ENCODE assay signal across 8 cellular contexts in the genomic region with DNA sequence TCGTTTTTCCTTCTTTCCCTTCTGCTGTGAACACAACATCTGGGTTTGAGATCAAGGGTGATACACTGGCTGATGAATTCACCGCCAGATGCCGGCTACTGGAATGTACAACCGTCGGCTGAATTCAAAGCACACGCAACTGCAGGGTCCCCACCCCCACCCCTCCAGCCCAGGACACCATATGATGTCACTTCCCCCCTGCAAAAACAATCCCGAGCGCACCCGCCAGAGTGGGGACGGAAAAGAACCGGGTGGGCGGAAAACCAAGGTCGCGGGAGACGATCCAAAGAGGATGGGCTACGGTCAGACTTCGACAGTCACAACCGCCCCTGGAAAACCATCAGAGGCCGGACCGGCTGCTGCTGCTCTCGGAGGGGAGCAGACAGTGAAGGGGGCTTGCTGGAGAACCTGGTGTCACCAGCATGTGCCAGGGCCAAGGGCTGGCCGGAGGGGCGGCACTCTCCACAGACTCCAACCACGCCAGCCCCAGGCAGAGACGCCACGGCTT. TPM values are rescaled to one million over a fixed set of nuclear protein-coding genes. Genes with fewer than 3 reads are reported as not detected.
DNase-seq lines count a peak whose midpoint lies in the region; ATAC-seq and TF ChIP-seq lines count a peak whose summit lies in the region.

No MANE protein-coding gene starts in this region.

- H3K4me1 ChIP-seq in left ventricle myocardium inferior (peaks cover 98% of the 10 kb centered on the region), smooth muscle cell (ENCODE audit: low read depth) (peaks cover 32% of the 10 kb centered on the region)

- H3K4me3 Mint-ChIP-seq in activated naive CD4-positive, alpha-beta T cell treated with anti-CD3 and anti-CD28 coated beads, Interleukin-2, amount 50 U/mL, for 24 hours = peak overlapping the region; percentile 71

- ATAC-seq in HG02798 (IDR thresholded peaks at IDR 0.05; ENCODE audit: poor library complexity, unreplicated experiment) (no peak), HG03378 (IDR thresholded peaks at IDR 0.05; ENCODE audit: unreplicated experiment) (no peak)

- H3K4me3 ChIP-seq in left ventricle myocardium inferior (peak overlapping the region; percentile 56), smooth muscle cell (peak overlapping the region; percentile 20)

- peak overlapping the region; percentile 86 for H3K9ac ChIP-seq in smooth muscle cell (ENCODE audit: low read depth)

- DNase-seq in HT1080 (ENCODE audit: low read depth) (peak; percentile 86), left ventricle myocardium inferior (peak; percentile 81), smooth muscle cell (lab: John Stamatoyannopoulos, UW; ENCODE audit: unreplicated experiment) (peak; percentile 29), epidermal melanocyte (ENCODE audit: insufficient read length, low spot score) (no peak), NCI-H187 treated with DMSO at 0.1 percent for 48 hours (lab: John Stamatoyannopoulos, UW) (no peak)

- H3K79me2 ChIP-seq in smooth muscle cell (ENCODE audit: low read depth) = peaks cover 28% of the 10 kb centered on the region

- no peaks in the 10 kb centered on the region for H4K20me1 ChIP-seq in smooth muscle cell (ENCODE audit: low read depth)

- peak overlapping the region; percentile 75 for H3K4me2 ChIP-seq in smooth muscle cell

- intact Hi-C loops in left ventricle myocardium inferior (cut with micrococcal nuclease) = no loop called here

- TF ChIP-seq CTCF in left ventricle myocardium inferior (IDR thresholded peaks at IDR 0.05; ENCODE audit: borderline replicate concordance) (no peak), smooth muscle cell (IDR thresholded peaks at IDR 0.05; ENCODE audit: borderline replicate concordance, insufficient read depth, poor library complexity, severe bottlenecking) (no peak)

- no peaks in the 10 kb centered on the region for H3K36me3 Mint-ChIP-seq in activated naive CD4-positive, alpha-beta T cell treated with anti-CD3 and anti-CD28 coated beads, Interleukin-2, amount 50 U/mL, for 24 hours

- H3K27me3 ChIP-seq in left ventricle myocardium inferior (ENCODE audit: low read depth) (no peaks in the 10 kb centered on the region), smooth muscle cell (ENCODE audit: low read depth) (no peaks in the 10 kb centered on the region)

- H3K36me3 ChIP-seq in left ventricle myocardium inferior = no peaks in the 10 kb centered on the region
- H3K36me3 ChIP-seq in smooth muscle cell (ENCODE audit: low read depth) = no peaks in the 10 kb centered on the region

- whole genome bisulfite sequencing in smooth muscle cell (ENCODE audit: low lambda C conversion rate) = 47% methylated on average over 26 of the region's 26 CpGs

- H3K27ac ChIP-seq in left ventricle myocardium inferior (replicated peaks) (peak overlapping the region; percentile 99), smooth muscle cell (ENCODE audit: low read depth) (peak overlapping the region; percentile 96)

- H3K9me3 Mint-ChIP-seq in activated naive CD4-positive, alpha-beta T cell treated with anti-CD3 and anti-CD28 coated beads, Interleukin-2, amount 50 U/mL, for 24 hours = no peaks in the 10 kb centered on the region

- H3K27me3 Mint-ChIP-seq in activated naive CD4-positive, alpha-beta T cell treated with anti-CD3 and anti-CD28 coated beads, Interleukin-2, amount 50 U/mL, for 24 hours = no peaks in the 10 kb centered on the region

- peaks cover 31% of the 10 kb centered on the region for H3K4me1 Mint-ChIP-seq in activated naive CD4-positive, alpha-beta T cell treated with anti-CD3 and anti-CD28 coated beads, Interleukin-2, amount 50 U/mL, for 24 hours

- no peak overlapping the region for H2AFZ ChIP-seq in smooth muscle cell (ENCODE audit: low read depth)

- no peaks in the 10 kb centered on the region for H3K9me3 ChIP-seq in left ventricle myocardium inferior (replicated peaks)
- H3K9me3 ChIP-seq in smooth muscle cell (replicated peaks; ENCODE audit: low read depth) = no peaks in the 10 kb centered on the region

- peak overlapping the region; percentile 23 for H3K27ac Mint-ChIP-seq in activated naive CD4-positive, alpha-beta T cell treated with anti-CD3 and anti-CD28 coated beads, Interleukin-2, amount 50 U/mL, for 24 hours

- peaks cover 21% of the 10 kb centered on the region for H3F3A ChIP-seq in smooth muscle cell (ENCODE audit: low read depth)

RNA-seq across cellular contexts. Expression of gene CEP295NL, which starts 23.3 kb away (rescaled TPM):
- 0.27 and 0.55 TPM in 2 replicates for total RNA-seq in HT1080 (2014; rRNA removed; shearing (Covaris generic))
- polyA plus RNA-seq in HT1080 (2015; cell fraction: cytosol; rRNA removed) = 0.06 and 0.45 TPM in 2 replicates
- polyA plus RNA-seq in HT1080 (2015; cell fraction: nucleus; rRNA removed) = 0.61 and 0.65 TPM in 2 replicates
- total RNA-seq in left ventricle myocardium inferior (0.55 TPM), smooth muscle cell (0.85 and 1.2 TPM in 2 replicates)
- polyA plus RNA-seq in smooth muscle cell = 1.8 TPM in 1 of 2 replicates, not detected in the other

RNA-seq across cellular contexts. Expression of gene USP36, which starts 39.1 kb away (rescaled TPM):
- 20.8 and 22.2 TPM in 2 replicates for total RNA-seq in HT1080 (2014; rRNA removed; shearing (Covaris generic))
- polyA plus RNA-seq in HT1080 (2015; cell fraction: cytosol; rRNA removed) = 27.4 and 29.4 TPM in 2 replicates
- polyA plus RNA-seq in HT1080 (2015; cell fraction: nucleus; rRNA removed) = 66.6 and 71.1 TPM in 2 replicates
- total RNA-seq in left ventricle myocardium inferior = 19.4 TPM
- 14.3 and 29.0 TPM in 2 replicates for total RNA-seq in smooth muscle cell
- polyA plus RNA-seq in smooth muscle cell = 17.6 and 31.4 TPM in 2 replicates

RNA-seq across cellular contexts. Expression of gene TIMP2, which starts 45.5 kb away (rescaled TPM):
- total RNA-seq in HT1080 (2014; rRNA removed; shearing (Covaris generic)) = 78.0 and 119 TPM in 2 replicates
- 236 and 260 TPM in 2 replicates for polyA plus RNA-seq in HT1080 (2015; cell fraction: cytosol; rRNA removed)
- 188 and 206 TPM in 2 replicates for polyA plus RNA-seq in HT1080 (2015; cell fraction: nucleus; rRNA removed)
- total RNA-seq in left ventricle myocardium inferior (91.8 TPM), smooth muscle cell (111 TPM in 2 replicates)
- polyA plus RNA-seq in smooth muscle cell = 37.8 and 40.9 TPM in 2 replicates

Comparison
In these comparisons a context has a peak if more than half of its experiments do, and no peak if none do; other contexts are left out.
1. DNase-seq: peak in HT1080 (single experiment), left ventricle myocardium inferior (single experiment) and smooth muscle cell (single experiment); none in epidermal melanocyte (single experiment) and NCI-H187 treated with DMSO at 0.1 percent for 48 hours (single experiment).